ENCODE assay signal across 9 cellular contexts in genomic region chr6:34671801-34672656, GRCh38. TPM values are rescaled to one million over a fixed set of nuclear protein-coding genes. Genes with fewer than 3 reads are reported as not detected.
A peak's percentile ranks its signal among the peaks of the same experiment; 100 is the strongest.
DNase-seq lines count a peak whose midpoint lies in the region; ATAC-seq, FAIRE-seq and TF ChIP-seq lines count a peak whose summit lies in the region.
"Had no signal": no experiment of that assay in that cellular context is flagged by ENCODE, and none has a peak within 500 bp of the region (broad histone marks: within the 10 kb centered on the region; RNA-seq: fewer than 3 reads in every experiment).

No MANE protein-coding gene starts in this region.

- TF ChIP-seq POLR2A in spleen (IDR thresholded peaks at IDR 0.05), result no peak

- no peak overlapping the region for H3K4me3 Mint-ChIP-seq in endothelial cell (ENCODE audit: unreplicated experiment)

- H3K9me3 ChIP-seq in spleen, result no peaks in the 10 kb centered on the region

- H3K9me3 Mint-ChIP-seq in endothelial cell (ENCODE audit: unreplicated experiment), result no peaks in the 10 kb centered on the region

- peak; percentile 73 for ATAC-seq in GM19397 (IDR thresholded peaks at IDR 0.05; ENCODE audit: unreplicated experiment)
- peak; percentile 92 for ATAC-seq in HG03460 (IDR thresholded peaks at IDR 0.05; ENCODE audit: unreplicated experiment)
- ATAC-seq in activated CD4-positive, CD25-positive, alpha-beta regulatory T cell treated with anti-CD3 and anti-CD28 coated beads, Interleukin-2, amount 50 U/mL, for 24 hours, result peak; percentile 100

- no peak for FAIRE-seq in HTR-8/SVneo (lab: Jason Lieb, UNC)
- FAIRE-seq: G401.6 had no signal

- H3K4me1 Mint-ChIP-seq in endothelial cell (ENCODE audit: unreplicated experiment), result peaks cover 22% of the 10 kb centered on the region

- TF ChIP-seq CTCF in endothelial cell (IDR thresholded peaks at IDR 0.05; ENCODE audit: unreplicated experiment) (no peak), spleen (IDR thresholded peaks at IDR 0.05 in 8 of 11, conservative IDR thresholded peaks at IDR 0.05 in 3 of 11) (no peak)

- H3K27ac ChIP-seq in spleen, result peak overlapping the region; percentile 64 to 91 (median 80)

- peak overlapping the region; percentile 96 for H3K27ac Mint-ChIP-seq in endothelial cell (ENCODE audit: unreplicated experiment)

- H3K36me3 Mint-ChIP-seq in endothelial cell (ENCODE audit: low read depth, unreplicated experiment), result no peaks in the 10 kb centered on the region

- H3K4me1 ChIP-seq in spleen, result peaks cover 38 to 86% (median 55%) of the 10 kb centered on the region in 6 donors

- no peaks in the 10 kb centered on the region for H3K27me3 Mint-ChIP-seq in endothelial cell (ENCODE audit: unreplicated experiment)

- peak; percentile 66 for DNase-seq in AG08395 (ENCODE audit: low spot score)
- no peak for DNase-seq in endothelial cell (ENCODE audit: low spot score)
- DNase-seq in spleen, result peak; percentile 89
- DNase-seq in SK-N-DZ (ENCODE audit: low spot score), result no peak
- no peak for DNase-seq in HTR-8/SVneo (ENCODE audit: insufficient read length, low spot score)

- no peaks in the 10 kb centered on the region for H3K27me3 ChIP-seq in spleen (replicated peaks in 1 of 7)

- 51 to 61% (median 57%) methylated on average over 8 of the region's 8 CpGs for WGBS in spleen, 5 donors

- no peaks in the 10 kb centered on the region for H3K36me3 ChIP-seq in spleen

- intact Hi-C loops in spleen (cut with DNase I; ENCODE audit: low total_unique reads), result no loop called here

- H3K4me3 ChIP-seq in spleen, result peak overlapping the region in 1 of 8 donors; percentile 42

RNA-seq across cellular contexts. Expression of gene ILRUN, which starts 24.5 kb away (rescaled TPM):
- total RNA-seq in endothelial cell (ENCODE audit: unreplicated experiment) (58.9 TPM), spleen (10 to 100 TPM; 49.4 to 75.5 (median 64.2) TPM)
- 10 to 100 TPM; 14.6 to 44.3 (median 19.2) TPM for polyA plus RNA-seq in spleen
- 17.4 and 21.9 TPM in 2 replicates for polyA plus RNA-seq in SK-N-DZ (2014; cell fraction: cytosol; rRNA removed)
- 9.5 and 12.0 TPM in 2 replicates for polyA plus RNA-seq in SK-N-DZ (2014; cell fraction: nucleus; rRNA removed)

Comparison
In these comparisons a context has a peak if more than half of its experiments do, and no peak if none do; other contexts are left out.
1. DNase-seq: peak in AG08395 (single experiment) and spleen (single experiment); none in endothelial cell (single experiment), SK-N-DZ (single experiment) and HTR-8/SVneo (single experiment).
2. Peak in every context shown above with its lines, with median percentiles within 50 percentile points of each other: ATAC-seq.